ENCODE assay signal across 8 cellular contexts in the genomic region with DNA sequence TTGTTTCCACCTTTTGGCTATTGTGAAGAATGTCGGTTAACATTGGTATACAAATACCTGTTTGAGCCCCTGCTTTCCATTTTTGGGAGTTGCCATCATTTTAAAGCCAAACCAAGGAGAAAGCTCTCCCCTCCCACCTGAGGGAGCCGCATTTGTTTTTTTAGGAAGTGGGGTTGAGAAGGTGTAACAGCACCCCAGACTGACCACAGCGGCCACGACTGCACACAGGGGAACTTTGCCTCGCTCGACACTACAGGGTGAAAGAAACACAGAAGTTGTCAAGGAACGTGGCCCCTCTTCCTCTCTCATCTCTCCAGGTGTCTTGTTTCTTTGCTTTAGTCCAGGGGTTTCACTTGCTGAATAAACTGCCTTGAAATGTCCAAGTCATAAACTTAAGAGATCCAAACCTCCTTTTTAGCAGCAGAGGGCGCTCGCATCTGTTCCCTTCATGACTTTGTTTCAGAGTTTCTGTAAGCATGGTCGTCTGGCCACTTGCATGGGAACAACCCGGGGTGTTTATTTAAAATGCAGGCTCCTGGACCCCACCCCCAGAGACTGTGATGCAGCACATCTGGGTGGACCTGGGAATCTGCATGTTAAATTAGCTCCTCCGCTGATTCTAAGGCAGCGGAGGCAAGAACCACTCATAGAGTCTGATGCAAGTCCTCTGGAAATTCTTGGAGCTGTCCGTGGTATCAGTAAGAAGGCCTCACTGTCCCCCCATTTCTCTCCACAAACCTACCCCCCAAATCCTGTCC. TPM values are rescaled to one million over a fixed set of nuclear protein-coding genes. Genes with fewer than 3 reads are reported as not detected.
DNase-seq lines count a peak whose midpoint lies in the region; ATAC-seq and TF ChIP-seq lines count a peak whose summit lies in the region.

No MANE protein-coding gene starts in this region.

- no peak overlapping the region for H3K27ac Mint-ChIP-seq in Caco-2 (ENCODE audit: unreplicated experiment)
- no peak overlapping the region for H3K27ac Mint-ChIP-seq in activated naive CD8-positive, alpha-beta T cell treated with anti-CD3 and anti-CD28 coated beads for 36 hours

- POLR2A ChIA-PET in Caco-2 (lab: Charles Lee) = no interaction called here

- no peaks in the 10 kb centered on the region for H3K9me3 ChIP-seq in Caco-2
- H3K9me3 ChIP-seq in HUES64 (ENCODE audit: insufficient read depth, low read depth, low read length) = no peaks in the 10 kb centered on the region
- no peaks in the 10 kb centered on the region for H3K9me3 ChIP-seq in hepatocyte (ENCODE audit: low read depth)

- intact Hi-C loops in Caco-2 (cut with micrococcal nuclease; ENCODE audit: unreplicated experiment) = loop anchor here (1.0 to 10.0 kb wide), 3 partner anchors 255 to 720 kb away; no protein-coding TSS in a partner anchor

- H4K20me1 ChIP-seq in hepatocyte (ENCODE audit: insufficient read depth, poor library complexity, severe bottlenecking) = no peaks in the 10 kb centered on the region

- BruUV-seq in Caco-2 (replicated peaks; lab: Mats Ljungman, UMichigan) = no TSS peak

- H3K4me3 ChIP-seq in Caco-2 (ENCODE audit: low read depth, low read length) (no peak overlapping the region), HUES64 (ENCODE audit: low read length) (peak overlapping the region; percentile 45), hepatocyte (no peak overlapping the region)

- H3K36me3 Mint-ChIP-seq in Caco-2 (ENCODE audit: insufficient read depth, unreplicated experiment) = no peaks in the 10 kb centered on the region
- peaks cover 13% of the 10 kb centered on the region for H3K36me3 Mint-ChIP-seq in activated naive CD8-positive, alpha-beta T cell treated with anti-CD3 and anti-CD28 coated beads for 36 hours

- peak overlapping the region; percentile 76 for H3K4me3 Mint-ChIP-seq in Caco-2 (ENCODE audit: unreplicated experiment)
- peak overlapping the region; percentile 8 for H3K4me3 Mint-ChIP-seq in activated naive CD8-positive, alpha-beta T cell treated with anti-CD3 and anti-CD28 coated beads for 36 hours

- H3K9ac ChIP-seq in HUES64 (ENCODE audit: low read depth, low read length) = no peak overlapping the region

- WGBS in HUES64 = 28% methylated on average over 14 of the region's 14 CpGs
- 26% methylated on average over 14 of the region's 14 CpGs for WGBS in hepatocyte (ENCODE audit: low lambda C conversion rate, missing lambda C conversion rate)

- H3K4me1 Mint-ChIP-seq in Caco-2 (ENCODE audit: low read depth, unreplicated experiment) = peaks cover 11% of the 10 kb centered on the region
- peaks cover 33% of the 10 kb centered on the region for H3K4me1 Mint-ChIP-seq in activated naive CD8-positive, alpha-beta T cell treated with anti-CD3 and anti-CD28 coated beads for 36 hours

- peak; percentile 56 to 58 for TF ChIP-seq CTCF in Caco-2 (IDR thresholded peaks at IDR 0.05; ENCODE audit: insufficient read depth in 1 of 2, low read depth in 1 of 2, low read length in 1 of 2, severe bottlenecking in 1 of 2, unreplicated experiment in 1 of 2)
- peak; percentile 71 for TF ChIP-seq CTCF in hepatocyte (IDR thresholded peaks at IDR 0.05; ENCODE audit: poor library complexity)

- H3K36me3 ChIP-seq in Caco-2 (ENCODE audit: control insufficient read depth, insufficient read depth, low read length) (no peaks in the 10 kb centered on the region), HUES64 (ENCODE audit: insufficient read depth, low read length) (no peaks in the 10 kb centered on the region), hepatocyte (replicated peaks; ENCODE audit: insufficient read depth, low read depth) (no peaks in the 10 kb centered on the region)

- DNase-seq in Caco-2 (peak in 1 of 2 experiments; percentile 55), SHP77 treated with DMSO at 0.1 percent for 48 hours (lab: John Stamatoyannopoulos, UW) (peak; percentile 29), hepatocyte (ENCODE audit: low spot score) (peak; percentile 75), iPS-NIHi11 (ENCODE audit: low spot score) (no peak)
- peak; percentile 36 for DNase-seq in activated naive CD8-positive, alpha-beta T cell treated with anti-CD3 and anti-CD28 coated beads for 36 hours
- peak; percentile 64 for DNase-seq in stimulated activated CD4-positive, alpha-beta T cell treated with anti-CD3 and anti-CD28 coated beads, Interleukin-15, amount 100 ng/mL, for 24 hours

- H3K27me3 Mint-ChIP-seq in Caco-2 (ENCODE audit: insufficient read depth, unreplicated experiment) = peaks cover 9% of the 10 kb centered on the region
- peaks cover 23% of the 10 kb centered on the region for H3K27me3 Mint-ChIP-seq in activated naive CD8-positive, alpha-beta T cell treated with anti-CD3 and anti-CD28 coated beads for 36 hours

- H3K79me2 ChIP-seq in hepatocyte = peaks cover 23% of the 10 kb centered on the region

- H2AFZ ChIP-seq in hepatocyte = no peak overlapping the region

- peak overlapping the region; percentile 25 for H3K4me2 ChIP-seq in hepatocyte

- no peaks in the 10 kb centered on the region for H3K9me3 Mint-ChIP-seq in Caco-2 (ENCODE audit: unreplicated experiment)
- no peaks in the 10 kb centered on the region for H3K9me3 Mint-ChIP-seq in activated naive CD8-positive, alpha-beta T cell treated with anti-CD3 and anti-CD28 coated beads for 36 hours

- no peaks in the 10 kb centered on the region for H3K27me3 ChIP-seq in Caco-2 (replicated peaks; ENCODE audit: control insufficient read depth, insufficient read depth, low read length)
- H3K27me3 ChIP-seq in HUES64 (ENCODE audit: insufficient read depth, low read length) = peaks cover 45% of the 10 kb centered on the region
- H3K27me3 ChIP-seq in hepatocyte = peaks cover 12% of the 10 kb centered on the region

- H3K27ac ChIP-seq in HUES64 (ENCODE audit: low read depth, low read length) = no peak overlapping the region
- no peak overlapping the region for H3K27ac ChIP-seq in hepatocyte

- no peak for ATAC-seq in HG02798 (IDR thresholded peaks at IDR 0.05; ENCODE audit: poor library complexity, unreplicated experiment)

- H3K9me2 ChIP-seq in hepatocyte (replicated peaks; ENCODE audit: insufficient read depth) = no peaks in the 10 kb centered on the region

- CTCF ChIA-PET in Caco-2 (lab: Charles Lee) = interaction anchor here (5.1 to 5.3 kb wide), 2 partner anchors 27 to 254 kb away, joined by 93 to 175 read pairs; no protein-coding TSS in a partner anchor

- H3K4me1 ChIP-seq in Caco-2 (no peaks in the 10 kb centered on the region), HUES64 (ENCODE audit: insufficient read depth, low read length) (no peaks in the 10 kb centered on the region), hepatocyte (ENCODE audit: insufficient read depth) (peaks cover 8% of the 10 kb centered on the region)

RNA-seq across cellular contexts. Expression of a gene that starts 2.1 kb away (rescaled TPM):
- total RNA-seq in Caco-2 (2022) (4.4 and 4.7 TPM in 2 replicates), hepatocyte (6.8 and 7.6 TPM in 2 replicates)
- 1.2 TPM for polyA plus RNA-seq in HUES64 (2013, experiment 1 of 2)
- 0.95 TPM for polyA plus RNA-seq in HUES64 (2013, experiment 2 of 2)
- 1 to 10 TPM; 2.5 to 2.8 TPM for total RNA-seq in activated naive CD8-positive, alpha-beta T cell treated with anti-CD3 and anti-CD28 coated beads for 36 hours
- polyA plus RNA-seq in hepatocyte = 5.5 and 7.5 TPM in 2 replicates
